21 cellular contexts compared by ENCODE assay signal in the genomic region with DNA sequence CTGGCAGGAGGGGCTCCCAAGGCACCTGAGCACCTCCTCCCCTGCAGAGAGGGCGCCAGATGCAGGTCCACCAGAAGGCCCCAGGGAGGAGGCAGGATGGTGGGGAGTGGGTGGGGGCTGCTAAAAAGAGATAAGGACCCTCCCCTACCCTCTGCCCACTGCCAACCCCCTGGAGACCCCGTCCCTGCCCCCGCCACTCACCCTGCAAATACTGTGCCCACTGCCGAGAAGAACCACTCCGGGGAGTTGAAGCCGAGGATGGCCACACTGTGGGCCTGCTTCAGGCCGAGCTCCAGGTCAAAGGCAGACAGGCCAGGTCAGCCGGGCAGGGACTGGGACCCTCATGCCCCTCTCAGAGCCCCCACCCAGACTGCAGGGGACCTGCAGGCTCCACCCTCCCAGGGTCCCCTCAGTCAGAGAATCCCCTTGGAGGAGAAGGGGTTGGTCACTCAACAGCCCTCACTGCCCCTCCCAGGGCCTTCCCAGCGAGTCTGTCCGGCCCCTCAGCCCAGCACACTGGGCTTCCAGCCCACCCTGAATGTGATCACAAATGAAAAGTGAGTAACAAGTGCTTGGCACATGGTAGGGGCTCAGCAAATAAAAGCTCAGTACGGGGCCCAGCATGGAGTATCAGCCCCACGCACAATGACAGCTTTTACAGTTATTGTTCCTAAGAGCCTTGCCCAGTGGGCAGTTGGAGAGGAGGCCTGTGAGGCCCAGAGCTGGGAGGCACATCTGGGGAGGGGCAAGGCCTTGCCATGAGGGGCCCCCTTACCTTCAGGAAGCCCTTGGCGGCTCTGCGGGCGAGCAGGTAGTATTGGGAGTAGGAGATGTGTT. TPM values are rescaled to one million over a fixed set of nuclear protein-coding genes. Genes with fewer than 3 reads are reported as not detected.
DNase-seq lines count a peak whose midpoint lies in the region; ATAC-seq, FAIRE-seq and TF ChIP-seq lines count a peak whose summit lies in the region.
"Had no signal": no experiment of that assay in that cellular context is flagged by ENCODE, and none has a peak within 500 bp of the region (broad histone marks: within the 10 kb centered on the region; RNA-seq: fewer than 3 reads in every experiment).

No MANE protein-coding gene starts in this region.

- 84% methylated on average over 14 of the region's 15 CpGs; no CpG with 5 or more reads in 1 of the 2 experiments for WGBS in H1 (ENCODE audit: extremely low coverage in 1 of 2, insufficient coverage in 1 of 2, insufficient read length in 1 of 2, insufficient replicate concordance in 2 of 2, low coverage in 1 of 2, low lambda C conversion rate in 2 of 2, missing lambda C conversion rate in 1 of 2), 2 experiments
- WGBS in aorta, 2 donors, result 87 to 89% methylated on average over 15 of the region's 15 CpGs

- H3K4me3 ChIP-seq in H1 (ENCODE audit: extremely low read depth in 1 of 4, insufficient read depth in 2 of 4, low read depth in 3 of 4, low read length in 4 of 4) (no peak overlapping the region), neural progenitor cell (no peak overlapping the region), aorta (ENCODE audit: low read length in 2 of 2) (no peak overlapping the region)
- H3K4me3 ChIP-seq: GM23338 had no signal

- TF ChIP-seq EP300 in H1 (IDR thresholded peaks at IDR 0.05; ENCODE audit: borderline replicate concordance in 1 of 2, low read depth in 2 of 2, low read length in 2 of 2), result no peak

- H3K9me3 Mint-ChIP-seq in neural progenitor cell, result no peaks in the 10 kb centered on the region
- H3K9me3 Mint-ChIP-seq: GM23338 had no signal

- H3K36me3 ChIP-seq in H1 (ENCODE audit: control insufficient read depth in 2 of 4, insufficient read depth in 4 of 4, low read length in 3 of 4) (no peaks in the 10 kb centered on the region), neural progenitor cell (no peaks in the 10 kb centered on the region), aorta (ENCODE audit: control insufficient read depth in 1 of 2, insufficient read depth in 2 of 2, low read length in 1 of 2) (no peaks in the 10 kb centered on the region)

- no peak overlapping the region for H3K27ac ChIP-seq in H1 (ENCODE audit: low read depth, low read length)
- H3K27ac ChIP-seq in neural progenitor cell, result no peak overlapping the region
- H3K27ac ChIP-seq in aorta (ENCODE audit: low read depth in 1 of 2, low read length in 2 of 2), result no peak overlapping the region
- H3K27ac ChIP-seq: RWPE1 had no signal

- no peak overlapping the region for H3K4me3 Mint-ChIP-seq in neural progenitor cell
- H3K4me3 Mint-ChIP-seq: GM23338 had no signal

- no peak overlapping the region for H3K56ac ChIP-seq in H1 (replicated peaks; ENCODE audit: insufficient read length, low read depth, low read length)

- no peaks in the 10 kb centered on the region for H3K79me2 ChIP-seq in H1 (ENCODE audit: control insufficient read depth in 1 of 2, insufficient read depth in 2 of 2, low read length in 2 of 2)
- H3K79me2 ChIP-seq in neural progenitor cell (ENCODE audit: low read depth), result no peaks in the 10 kb centered on the region

- no peak overlapping the region for H4K5ac ChIP-seq in H1 (ENCODE audit: insufficient read length, low read depth, low read length)

- ATAC-seq in left cardiac atrium, result no peak
- ATAC-seq in Right ventricle myocardium superior (ENCODE audit: poor library complexity), result no peak
- ATAC-seq in aorta (ENCODE audit: low FRiP score), result peak; percentile 22
- no peak for ATAC-seq in GM18907 (IDR thresholded peaks at IDR 0.05; ENCODE audit: unreplicated experiment)
- ATAC-seq: GM23338 had no signal

- H3K9me3 ChIP-seq in H1 (ENCODE audit: insufficient read depth in 2 of 2, low read depth in 1 of 2, low read length in 1 of 2) (no peaks in the 10 kb centered on the region), neural progenitor cell (ENCODE audit: low read depth) (peaks cover 3% of the 10 kb centered on the region), aorta (ENCODE audit: control insufficient read depth, low read length) (no peaks in the 10 kb centered on the region)

- CTCF ChIA-PET in H1 (lab: Charles Lee; ENCODE audit: partially characterized antibody), result interaction anchor here (0.8 to 10.9 kb wide), 18 partner anchors 12 to 293 kb away, joined by 3 to 239 read pairs (median 9); partner anchors contain the start of genes ACSBG1 and CIB2

- no peak overlapping the region for H2BK120ac ChIP-seq in H1 (replicated peaks; ENCODE audit: low read depth, low read length)

- H3K27me3 Mint-ChIP-seq in neural progenitor cell (ENCODE audit: insufficient read depth, low read depth), result peaks cover 6% of the 10 kb centered on the region

- H3K4me1 ChIP-seq in H1 (replicated peaks in 1 of 4; ENCODE audit: control insufficient read depth in 3 of 4, insufficient read depth in 4 of 4, low read length in 3 of 4) (no peaks in the 10 kb centered on the region), neural progenitor cell (no peaks in the 10 kb centered on the region), aorta (ENCODE audit: control insufficient read depth in 1 of 2, insufficient read depth in 2 of 2, low read length in 2 of 2) (no peaks in the 10 kb centered on the region)

- TF ChIP-seq CTCF in H1 (IDR thresholded peaks at IDR 0.05; ENCODE audit: control extremely low read depth in 1 of 3, insufficient read depth in 1 of 3, low read depth in 1 of 3, low read length in 3 of 3) (no peak), neural progenitor cell (IDR thresholded peaks at IDR 0.05) (no peak)

- H3K9ac ChIP-seq in H1 (replicated peaks in 1 of 4; ENCODE audit: extremely low read depth in 1 of 4, low read depth in 3 of 4, low read length in 3 of 4) (no peak overlapping the region), neural progenitor cell (no peak overlapping the region)

- no peak for TF ChIP-seq RAD21 in H1 (IDR thresholded peaks at IDR 0.05 in 1 of 2, conservative IDR thresholded peaks at IDR 0.05 in 1 of 2; ENCODE audit: low read depth in 2 of 2, low read length in 2 of 2)

- H3K23me2 ChIP-seq in H1 (ENCODE audit: low read depth, low read length), result no peaks in the 10 kb centered on the region

- intact Hi-C loops in left cardiac atrium (cut with DNase I) (loop anchor here (5.0 kb wide), 2 partner anchors 48 to 82 kb away; no protein-coding TSS in a partner anchor), Right ventricle myocardium superior (cut with DNase I) (no loop called here), aorta (cut with DNase I) (loop anchor here in 1 of 2 donors (2.0 to 10.0 kb wide), 2 partner anchors 81 to 229 kb away; no protein-coding TSS in a partner anchor)

- no peaks in the 10 kb centered on the region for H3K36me3 Mint-ChIP-seq in neural progenitor cell

- FAIRE-seq in H1 (lab: Jason Lieb, UNC), result no peak
- FAIRE-seq: GM12891, GM18507 had no signal

- no peaks in the 10 kb centered on the region for H3K79me1 ChIP-seq in H1 (ENCODE audit: low read depth, low read length)

- H3K4ac ChIP-seq in H1 (replicated peaks; ENCODE audit: insufficient read length, low read depth, low read length), result no peak overlapping the region

- no peak overlapping the region for H3K4me2 ChIP-seq in H1 (ENCODE audit: insufficient read depth in 1 of 2, low read depth in 2 of 2, low read length in 2 of 2)
- H3K4me2 ChIP-seq in neural progenitor cell, result no peak overlapping the region
- H3K4me2 ChIP-seq: GM23338 had no signal

- H3K14ac ChIP-seq in H1 (ENCODE audit: insufficient read length), result no peak overlapping the region

- H2AK5ac ChIP-seq in H1 (ENCODE audit: low read depth, low read length), result no peak overlapping the region

- no peak for TF ChIP-seq POLR2A in H1 (IDR thresholded peaks at IDR 0.05; ENCODE audit: control extremely low read depth in 1 of 2, low read depth in 2 of 2, low read length in 2 of 2)

- H4K8ac ChIP-seq in H1 (ENCODE audit: extremely low read depth, insufficient read depth, low read length), result peak overlapping the region; percentile 19; the same call in 1 of the 2 replicates

- POLR2A ChIA-PET in H1 (lab: Charles Lee; ENCODE audit: partially characterized antibody), result no interaction called here

- no peak overlapping the region for H3K23ac ChIP-seq in H1 (ENCODE audit: insufficient read length)

- no peak overlapping the region for H2AFZ ChIP-seq in H1 (ENCODE audit: low read length)
- H2AFZ ChIP-seq in neural progenitor cell (replicated peaks), result peak overlapping the region; percentile 50
- H2AFZ ChIP-seq: GM23338 had no signal

- no peak overlapping the region for H2BK20ac ChIP-seq in H1 (ENCODE audit: low read length)

- no peak overlapping the region for H2BK15ac ChIP-seq in H1 (ENCODE audit: low read length)

- no peak overlapping the region for H3K18ac ChIP-seq in H1 (ENCODE audit: extremely low read depth, low read length)

- H4K20me1 ChIP-seq in H1 (replicated peaks in 1 of 2; ENCODE audit: control insufficient read depth in 1 of 2, insufficient read depth in 2 of 2, low read length in 2 of 2) (no peaks in the 10 kb centered on the region), neural progenitor cell (ENCODE audit: low read depth) (no peaks in the 10 kb centered on the region)

- no peaks in the 10 kb centered on the region for H3K27me3 ChIP-seq in H1 (replicated peaks in 1 of 4; ENCODE audit: control insufficient read depth in 3 of 4, extremely low read depth in 1 of 4, insufficient read depth in 3 of 4, low read length in 3 of 4)
- no peaks in the 10 kb centered on the region for H3K27me3 ChIP-seq in neural progenitor cell
- no peaks in the 10 kb centered on the region for H3K27me3 ChIP-seq in aorta (ENCODE audit: control insufficient read depth in 1 of 2, insufficient read depth in 2 of 2, low read length in 1 of 2)

- no peak overlapping the region for H2BK5ac ChIP-seq in H1 (ENCODE audit: low read depth, low read length)

- no peaks in the 10 kb centered on the region for H3F3A ChIP-seq in neural progenitor cell (ENCODE audit: low read depth)

- peak; percentile 17 for DNase-seq in left cardiac atrium
- DNase-seq in Right ventricle myocardium superior, result no peak
- peak in 1 of 2 experiments; percentile 38 for DNase-seq in H1 (ENCODE audit: low read depth in 1 of 2, low spot score in 2 of 2)
- DNase-seq in neural progenitor cell (ENCODE audit: low spot score), result no peak
- DNase-seq in aorta, result no peak
- no peak for DNase-seq in HK-2 (ENCODE audit: unreplicated experiment)
- DNase-seq: AML-193, COR-L47, GF-D8, NCI-H1048, NCI-H146, NCI-H2081, NCI-H748 treated with DMSO at 0.1 percent for 48 hours, OCI-M1 had no signal

- no peak overlapping the region for H2BK12ac ChIP-seq in H1 (ENCODE audit: low read depth, low read length)

- H3K4me1 Mint-ChIP-seq in neural progenitor cell, result no peaks in the 10 kb centered on the region
- H3K4me1 Mint-ChIP-seq: GM23338 had no signal

- H4K91ac ChIP-seq in H1 (replicated peaks; ENCODE audit: insufficient read length, low read length), result no peak overlapping the region

- no peak overlapping the region for H3K27ac Mint-ChIP-seq in neural progenitor cell
- H3K27ac Mint-ChIP-seq: GM23338 had no signal

RNA-seq across cellular contexts. Expression of gene ACSBG1, which starts 40.4 kb away (rescaled TPM):
- under 1 TPM; 0.29 to 0.32 TPM for total RNA-seq in left cardiac atrium
- total RNA-seq in Right ventricle myocardium superior, result 0.38 TPM
- 6.1 and 7.1 TPM in 2 replicates for total RNA-seq in H1 (2021; fragmentation: NEBNext Ultra II Directional; extraction: Animal tissue kit (Norgen Biotek cat#: 25700))
- polyA plus RNA-seq in H1 (2011; rRNA removed), result 5.4 and 11.9 TPM in 2 replicates
- 4.9 TPM for polyA plus RNA-seq in H1 (2011; cell fraction: cytosol; rRNA removed)
- polyA plus RNA-seq in H1 (2011; cell fraction: nucleus; rRNA removed), result 14.8 TPM
- 1.7 to 5.5 TPM (median 3.9 TPM) in 4 replicates for polyA plus RNA-seq in H1 (2012, experiment 1 of 2)
- polyA plus RNA-seq in H1 (2012, experiment 2 of 2), result 2.2 TPM
- polyA plus RNA-seq in H1 (2013, experiment 1 of 2), result 1.9 TPM
- 2.1 TPM for polyA plus RNA-seq in H1 (2013, experiment 2 of 2)
- 8.7 and 9.3 TPM in 2 replicates for polyA minus RNA-seq in H1 (2011; rRNA and poly(A)+ RNA removed)
- 4.8 TPM for polyA minus RNA-seq in H1 (2011; cell fraction: cytosol; rRNA and poly(A)+ RNA removed)
- polyA minus RNA-seq in H1 (2011; cell fraction: nucleus; rRNA and poly(A)+ RNA removed), result 11.9 TPM
- 0.11 and 0.22 TPM in 2 replicates for total RNA-seq in neural progenitor cell (ENCODE audit: low replicate concordance)
- not detected for total RNA-seq in aorta
- under 1 TPM; 0.18 to 0.25 TPM for polyA plus RNA-seq in aorta
- total RNA-seq: Daoy, MCF 10A had no signal

RNA-seq across cellular contexts. Expression of gene IDH3A, which starts 44.8 kb away (rescaled TPM):
- total RNA-seq in left cardiac atrium (100 to 1,000 TPM; 353 to 512 TPM), Right ventricle myocardium superior (448 TPM), neural progenitor cell (ENCODE audit: low replicate concordance) (16.0 and 19.3 TPM in 2 replicates), aorta (10 to 100 TPM; 60.7 to 68.3 TPM)
- 36.8 and 41.5 TPM in 2 replicates for total RNA-seq in H1 (2021; fragmentation: NEBNext Ultra II Directional; extraction: Animal tissue kit (Norgen Biotek cat#: 25700))
- polyA plus RNA-seq in H1 (2011; rRNA removed) (15.1 and 23.4 TPM in 2 replicates), aorta (10 to 100 TPM; 36.7 to 99.3 TPM)
- 27.9 TPM for polyA plus RNA-seq in H1 (2011; cell fraction: cytosol; rRNA removed)
- polyA plus RNA-seq in H1 (2011; cell fraction: nucleus; rRNA removed), result 8.5 TPM
- polyA plus RNA-seq in H1 (2012, experiment 1 of 2), result 23.3 to 41.1 TPM (median 25.3 TPM) in 4 replicates
- 2.6 TPM for polyA plus RNA-seq in H1 (2012, experiment 2 of 2)
- 16.8 TPM for polyA plus RNA-seq in H1 (2013, experiment 1 of 2)
- 15.2 TPM for polyA plus RNA-seq in H1 (2013, experiment 2 of 2)
- polyA minus RNA-seq in H1 (2011; rRNA and poly(A)+ RNA removed), result 24.8 and 45.7 TPM in 2 replicates
- 24.2 TPM for polyA minus RNA-seq in H1 (2011; cell fraction: cytosol; rRNA and poly(A)+ RNA removed)
- polyA minus RNA-seq in H1 (2011; cell fraction: nucleus; rRNA and poly(A)+ RNA removed), result 16.6 TPM
